18 cellular contexts compared by ENCODE assay signal in genomic region chr1:109300650-109301151, GRCh38. TPM values are rescaled to one million over a fixed set of nuclear protein-coding genes. Genes with fewer than 3 reads are reported as not detected.
DNase-seq lines count a peak whose midpoint lies in the region; ATAC-seq, FAIRE-seq and TF ChIP-seq lines count a peak whose summit lies in the region.
"Had no signal": no experiment of that assay in that cellular context is flagged by ENCODE, and none has a peak within 500 bp of the region (broad histone marks: within the 10 kb centered on the region; RNA-seq: fewer than 3 reads in every experiment).

No MANE protein-coding gene starts in this region.

- CTCF ChIA-PET in H1 (lab: Charles Lee; ENCODE audit: partially characterized antibody): interaction anchor here (0.7 kb wide), 1 partner anchor 32 kb away, joined by 3 read pairs; no protein-coding TSS in a partner anchor

- TF ChIP-seq POLR2A in H1 (IDR thresholded peaks at IDR 0.05; ENCODE audit: control extremely low read depth in 1 of 2, low read depth in 2 of 2, low read length in 2 of 2): no peak

- no peak overlapping the region for H3K4me2 ChIP-seq in H1 (ENCODE audit: insufficient read depth in 1 of 2, low read depth in 2 of 2, low read length in 2 of 2)

- no peak overlapping the region for H3K23ac ChIP-seq in H1 (ENCODE audit: insufficient read length)

- 81% methylated on average over 12 of the region's 16 CpGs; no CpG with 5 or more reads in 1 of the 2 experiments for WGBS in H1 (ENCODE audit: extremely low coverage in 1 of 2, insufficient coverage in 1 of 2, insufficient read length in 1 of 2, insufficient replicate concordance in 2 of 2, low coverage in 1 of 2, low lambda C conversion rate in 2 of 2, missing lambda C conversion rate in 1 of 2), 2 experiments

- ATAC-seq in HG03457 (IDR thresholded peaks at IDR 0.05; ENCODE audit: unreplicated experiment): no peak
- ATAC-seq: SK-N-SH treated with all-trans-retinoic acid at 6 μM for 48 hours had no signal

- no peak for TF ChIP-seq CTCF in H1 (IDR thresholded peaks at IDR 0.05; ENCODE audit: control extremely low read depth in 1 of 3, insufficient read depth in 1 of 3, low read depth in 1 of 3, low read length in 3 of 3)
- TF ChIP-seq CTCF in neutrophil (IDR thresholded peaks at IDR 0.05): no peak

- H3K79me2 ChIP-seq in H1 (ENCODE audit: control insufficient read depth in 1 of 2, insufficient read depth in 2 of 2, low read length in 2 of 2): no peaks in the 10 kb centered on the region

- no peak overlapping the region for H2BK20ac ChIP-seq in H1 (ENCODE audit: low read length)

- H3K4ac ChIP-seq in H1 (replicated peaks; ENCODE audit: insufficient read length, low read depth, low read length): no peak overlapping the region

- no peak overlapping the region for H4K91ac ChIP-seq in H1 (replicated peaks; ENCODE audit: insufficient read length, low read length)

- DNase-seq in H7: peak; percentile 46
- peak; percentile 23 for DNase-seq in OCI-M1 (lab: John Stamatoyannopoulos, UW)
- no peak for DNase-seq in H1 (ENCODE audit: low read depth in 1 of 2, low spot score in 2 of 2)
- DNase-seq in CD1c-positive myeloid dendritic cell (ENCODE audit: extremely low spot score): no peak
- no peak for DNase-seq in AML-193 (lab: John Stamatoyannopoulos, UW)
- DNase-seq: BE2C; CD4-positive, alpha-beta memory T cell; GM23248; Kasumi-1; MM.1S; NCI-H1092 treated with DMSO at 0.1 percent for 48 hours; NCI-H2081 treated with DMSO at 0.1 percent for 48 hours; NCI-H524 treated with DMSO at 0.1 percent for 48 hours; Peyer's patch; SHP77 had no signal

- no peak for TF ChIP-seq EP300 in H1 (IDR thresholded peaks at IDR 0.05; ENCODE audit: borderline replicate concordance in 1 of 2, low read depth in 2 of 2, low read length in 2 of 2)

- H3K9me3 ChIP-seq in H1 (ENCODE audit: insufficient read depth in 2 of 2, low read depth in 1 of 2, low read length in 1 of 2) (no peaks in the 10 kb centered on the region), neutrophil (no peaks in the 10 kb centered on the region)
- H3K9me3 ChIP-seq: BE2C, Peyer's patch had no signal

- no peak overlapping the region for H4K8ac ChIP-seq in H1 (ENCODE audit: extremely low read depth, insufficient read depth, low read length)

- no peak overlapping the region for H2AK5ac ChIP-seq in H1 (ENCODE audit: low read depth, low read length)

- H3K27me3 ChIP-seq in H7 (ENCODE audit: control insufficient read depth, insufficient read depth, low read length): no peaks in the 10 kb centered on the region; the same call in 1 of the 2 replicates
- no peaks in the 10 kb centered on the region; a peak in 1 of 7 replicates for H3K27me3 ChIP-seq in H1 (replicated peaks in 1 of 4; ENCODE audit: control insufficient read depth in 3 of 4, extremely low read depth in 1 of 4, insufficient read depth in 3 of 4, low read length in 3 of 4)
- no peaks in the 10 kb centered on the region for H3K27me3 ChIP-seq in neutrophil
- H3K27me3 ChIP-seq: BE2C, Peyer's patch had no signal

- no peak overlapping the region for H3K14ac ChIP-seq in H1 (ENCODE audit: insufficient read length)

- no peak overlapping the region for H2BK5ac ChIP-seq in H1 (ENCODE audit: low read depth, low read length)

- peaks cover 0 to 4% (median 0%) of the 10 kb centered on the region in 4 experiments; a peak in 1 of 7 replicates for H3K4me1 ChIP-seq in H1 (replicated peaks in 1 of 4; ENCODE audit: control insufficient read depth in 3 of 4, insufficient read depth in 4 of 4, low read length in 3 of 4)
- peaks cover 20 to 30% of the 10 kb centered on the region in 2 experiments for H3K4me1 ChIP-seq in neutrophil (ENCODE audit: control insufficient read depth in 1 of 2, insufficient read depth in 1 of 2, low read depth in 1 of 2, low read length in 1 of 2)

- no peak overlapping the region for H3K56ac ChIP-seq in H1 (replicated peaks; ENCODE audit: insufficient read length, low read depth, low read length)

- POLR2A ChIA-PET in H1 (lab: Charles Lee; ENCODE audit: partially characterized antibody): interaction anchor here (1.4 kb wide), 1 partner anchor 18 kb away, joined by 4 read pairs; the partner anchor contains the start of gene PSRC1

- no peak overlapping the region for H3K9ac ChIP-seq in H1 (replicated peaks in 1 of 4; ENCODE audit: extremely low read depth in 1 of 4, low read depth in 3 of 4, low read length in 3 of 4)
- H3K9ac ChIP-seq: GM23248 had no signal

- H4K20me1 ChIP-seq in H1 (replicated peaks in 1 of 2; ENCODE audit: control insufficient read depth in 1 of 2, insufficient read depth in 2 of 2, low read length in 2 of 2): peaks cover 0 to 2% of the 10 kb centered on the region in 2 experiments

- H3K79me1 ChIP-seq in H1 (ENCODE audit: low read depth, low read length): no peaks in the 10 kb centered on the region

- TF ChIP-seq RAD21 in H1 (IDR thresholded peaks at IDR 0.05 in 1 of 2, conservative IDR thresholded peaks at IDR 0.05 in 1 of 2; ENCODE audit: low read depth in 2 of 2, low read length in 2 of 2): no peak

- H3K4me3 ChIP-seq in H7 (ENCODE audit: insufficient read depth, low read depth, low read length) (no peak overlapping the region), H1 (ENCODE audit: extremely low read depth in 1 of 4, insufficient read depth in 2 of 4, low read depth in 3 of 4, low read length in 4 of 4) (no peak overlapping the region), neutrophil (ENCODE audit: low read depth in 1 of 2, low read length in 1 of 2) (no peak overlapping the region)
- H3K4me3 ChIP-seq: GM23248, Peyer's patch had no signal

- no peak overlapping the region for H2BK12ac ChIP-seq in H1 (ENCODE audit: low read depth, low read length)

- H2AFZ ChIP-seq in H1 (ENCODE audit: low read length): peak overlapping the region; percentile 89; the same call in 1 of the 2 replicates
- H2AFZ ChIP-seq: GM23248 had no signal

- H3K23me2 ChIP-seq in H1 (ENCODE audit: low read depth, low read length): peaks cover 3% of the 10 kb centered on the region; the same call in 1 of the 2 replicates

- no peak for FAIRE-seq in H1 (lab: Jason Lieb, UNC)

- H3K36me3 ChIP-seq in H7 (replicated peaks; ENCODE audit: control insufficient read depth, insufficient read depth, low read length) (no peaks in the 10 kb centered on the region), H1 (ENCODE audit: control insufficient read depth in 2 of 4, insufficient read depth in 4 of 4, low read length in 3 of 4) (no peaks in the 10 kb centered on the region), neutrophil (no peaks in the 10 kb centered on the region)
- H3K36me3 ChIP-seq: BE2C, Peyer's patch had no signal

- no peak overlapping the region for H3K27ac ChIP-seq in H1 (ENCODE audit: low read depth, low read length)
- peak overlapping the region; percentile 72 for H3K27ac ChIP-seq in neutrophil
- H3K27ac ChIP-seq: GM23248, Peyer's patch had no signal

- no peak overlapping the region for H2BK120ac ChIP-seq in H1 (replicated peaks; ENCODE audit: low read depth, low read length)

- H3K18ac ChIP-seq in H1 (ENCODE audit: extremely low read depth, low read length): no peak overlapping the region

- no peak overlapping the region for H2BK15ac ChIP-seq in H1 (ENCODE audit: low read length)

- no peak overlapping the region for H4K5ac ChIP-seq in H1 (ENCODE audit: insufficient read length, low read depth, low read length)

TF ChIP-seq in H1, 55 proteins besides CTCF, POLR2A, EP300 and RAD21:
- TF ChIP-seq TAF7 (optimal IDR thresholded peaks at IDR 0.05; ENCODE audit: borderline replicate concordance, low read depth, low read length): no peak
- TF ChIP-seq TAF1 (IDR thresholded peaks at IDR 0.05; ENCODE audit: low read depth, low read length): no peak
- no peak for TF ChIP-seq BACH1 (IDR thresholded peaks at IDR 0.05; ENCODE audit: low read length)
- no peak for TF ChIP-seq KDM4A (IDR thresholded peaks at IDR 0.05; ENCODE audit: low read depth, low read length, severe bottlenecking)
- no peak for TF ChIP-seq BRCA1 (IDR thresholded peaks at IDR 0.05; ENCODE audit: low read depth, low read length)
- no peak for TF ChIP-seq BCL11A (IDR thresholded peaks at IDR 0.05; ENCODE audit: low read depth in 2 of 2, low read length in 2 of 2)
TF ChIP-seq in H1: peak in this region for 0.

RNA-seq across cellular contexts. Expression of gene MYBPHL, which starts 6.1 kb away (rescaled TPM):
- total RNA-seq in H7 (2014; rRNA removed; shearing (Covaris generic)): not detected in 2 replicates
- 0.30 TPM in 1 of 2 replicates, not detected in the other for total RNA-seq in H1 (2021; fragmentation: NEBNext Ultra II Directional; extraction: Animal tissue kit (Norgen Biotek cat#: 25700))
- polyA plus RNA-seq in H1 (2011; rRNA removed): 0.24 and 0.58 TPM in 2 replicates
- 0.17 TPM for polyA plus RNA-seq in H1 (2011; cell fraction: cytosol; rRNA removed)
- polyA plus RNA-seq in H1 (2011; cell fraction: nucleus; rRNA removed): 0.66 TPM
- polyA plus RNA-seq in H1 (2012, experiment 1 of 2): 0.20 to 0.83 TPM (median 0.55 TPM) in 3 of 4 replicates, not detected in the other
- polyA plus RNA-seq in H1 (2012, experiment 2 of 2): not detected
- 0.24 TPM for polyA plus RNA-seq in H1 (2013, experiment 1 of 2)
- polyA plus RNA-seq in H1 (2013, experiment 2 of 2): 0.09 TPM
- 0.37 TPM in 1 of 2 replicates, not detected in the other for polyA minus RNA-seq in H1 (2011; rRNA and poly(A)+ RNA removed)
- polyA minus RNA-seq in H1 (2011; cell fraction: cytosol; rRNA and poly(A)+ RNA removed): 0.81 TPM
- not detected for polyA minus RNA-seq in H1 (2011; cell fraction: nucleus; rRNA and poly(A)+ RNA removed)
- total RNA-seq: CD4-positive, alpha-beta memory T cell; GM23248; Peyer's patch had no signal
- polyA plus RNA-seq: CD4-positive, alpha-beta memory T cell; GM23248 had no signal

RNA-seq across cellular contexts. Expression of gene PSRC1, which starts 17.8 kb away (rescaled TPM):
- total RNA-seq in H7 (2014; rRNA removed; shearing (Covaris generic)): 112 and 141 TPM in 2 replicates
- 67.3 and 69.6 TPM in 2 replicates for total RNA-seq in H1 (2021; fragmentation: NEBNext Ultra II Directional; extraction: Animal tissue kit (Norgen Biotek cat#: 25700))
- 56.1 and 83.3 TPM in 2 replicates for polyA plus RNA-seq in H1 (2011; rRNA removed)
- polyA plus RNA-seq in H1 (2011; cell fraction: cytosol; rRNA removed): 61.4 TPM
- polyA plus RNA-seq in H1 (2011; cell fraction: nucleus; rRNA removed): 94.4 TPM
- polyA plus RNA-seq in H1 (2012, experiment 1 of 2): 49.1 to 60.0 TPM (median 56.5 TPM) in 4 replicates
- 58.9 TPM for polyA plus RNA-seq in H1 (2012, experiment 2 of 2)
- polyA plus RNA-seq in H1 (2013, experiment 1 of 2): 54.5 TPM
- polyA plus RNA-seq in H1 (2013, experiment 2 of 2): 53.3 TPM
- polyA minus RNA-seq in H1 (2011; rRNA and poly(A)+ RNA removed): 16.6 and 25.5 TPM in 2 replicates
- 24.0 TPM for polyA minus RNA-seq in H1 (2011; cell fraction: cytosol; rRNA and poly(A)+ RNA removed)
- 21.1 TPM for polyA minus RNA-seq in H1 (2011; cell fraction: nucleus; rRNA and poly(A)+ RNA removed)

RNA-seq across cellular contexts. Expression of gene CELSR2, which starts 51.4 kb away (rescaled TPM):
- 7.8 and 11.0 TPM in 2 replicates for total RNA-seq in H7 (2014; rRNA removed; shearing (Covaris generic))
- 27.7 and 28.0 TPM in 2 replicates for total RNA-seq in H1 (2021; fragmentation: NEBNext Ultra II Directional; extraction: Animal tissue kit (Norgen Biotek cat#: 25700))
- 12.0 and 25.9 TPM in 2 replicates for polyA plus RNA-seq in H1 (2011; rRNA removed)
- polyA plus RNA-seq in H1 (2011; cell fraction: cytosol; rRNA removed): 12.4 TPM
- 59.6 TPM for polyA plus RNA-seq in H1 (2011; cell fraction: nucleus; rRNA removed)
- polyA plus RNA-seq in H1 (2012, experiment 1 of 2): 15.3 to 24.5 TPM (median 21.9 TPM) in 4 replicates
- 16.0 TPM for polyA plus RNA-seq in H1 (2012, experiment 2 of 2)
- polyA plus RNA-seq in H1 (2013, experiment 1 of 2): 19.9 TPM
- 16.0 TPM for polyA plus RNA-seq in H1 (2013, experiment 2 of 2)
- 37.3 and 50.6 TPM in 2 replicates for polyA minus RNA-seq in H1 (2011; rRNA and poly(A)+ RNA removed)
- 28.1 TPM for polyA minus RNA-seq in H1 (2011; cell fraction: cytosol; rRNA and poly(A)+ RNA removed)
- polyA minus RNA-seq in H1 (2011; cell fraction: nucleus; rRNA and poly(A)+ RNA removed): 39.4 TPM

Comparison
In these comparisons a context has a peak if more than half of its experiments do, and no peak if none do; other contexts are left out.
1. DNase-seq: peak in H7 (single experiment) and OCI-M1 (single experiment); none in H1 (0 of 2), CD1c-positive myeloid dendritic cell (single experiment) and AML-193 (0 of 2).